ENCODE assay signal across 19 cellular contexts in the genomic region with DNA sequence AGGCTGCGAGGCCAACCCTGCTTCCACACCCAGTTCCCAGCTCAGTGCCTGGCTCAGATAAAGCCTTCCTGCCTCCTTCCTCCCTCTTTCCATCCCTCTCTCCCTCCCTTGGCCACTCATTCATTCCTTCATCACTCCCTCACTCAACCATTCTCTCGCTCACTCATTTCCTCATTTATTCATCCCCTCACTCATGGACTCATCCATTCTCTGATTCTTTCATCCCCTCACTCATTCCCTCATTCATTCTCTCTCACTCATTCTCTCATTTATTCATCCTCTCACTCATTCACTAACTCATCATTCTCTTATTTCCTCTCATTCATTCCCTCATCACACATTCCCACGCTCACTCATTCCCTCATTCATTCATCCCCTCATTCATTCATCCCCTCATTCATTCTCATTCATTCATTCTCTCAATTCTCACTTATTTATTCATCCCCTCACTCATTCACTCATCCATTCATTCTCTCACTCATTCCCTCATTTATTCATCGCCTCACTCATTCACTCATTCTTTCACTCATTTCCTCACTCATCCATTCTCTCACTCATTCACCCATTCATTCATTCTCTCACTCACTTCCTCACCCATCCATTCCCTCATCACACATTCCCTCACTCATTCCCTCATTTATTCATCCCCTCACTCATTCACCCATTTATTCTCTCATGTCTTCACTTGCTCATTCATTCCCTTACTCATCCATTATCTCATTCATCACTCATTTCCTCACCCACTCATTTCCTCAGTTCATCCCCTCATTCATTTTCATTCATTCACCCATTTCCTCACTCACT. TPM values are rescaled to one million over a fixed set of nuclear protein-coding genes. Genes with fewer than 3 reads are reported as not detected.
DNase-seq lines count a peak whose midpoint lies in the region; FAIRE-seq and TF ChIP-seq lines count a peak whose summit lies in the region.
"Had no signal": no experiment of that assay in that cellular context is flagged by ENCODE, and none has a peak within 500 bp of the region (broad histone marks: within the 10 kb centered on the region; RNA-seq: fewer than 3 reads in every experiment).

No MANE protein-coding gene starts in this region.

- H3K14ac ChIP-seq in neuronal stem cell (ENCODE audit: low read length): no peak overlapping the region

- no peak overlapping the region for H3K23ac ChIP-seq in neuronal stem cell (ENCODE audit: low read depth, low read length, poor library complexity)

- H3K9me3 ChIP-seq in astrocyte (ENCODE audit: insufficient read depth, low read depth, low read length) (no peaks in the 10 kb centered on the region), neuronal stem cell (replicated peaks in 1 of 2; ENCODE audit: control insufficient read depth in 2 of 2, insufficient read depth in 1 of 2, low read depth in 1 of 2, low read length in 2 of 2) (no peaks in the 10 kb centered on the region)
- H3K9me3 ChIP-seq: Caco-2, MG63 had no signal

- H3K36me3 ChIP-seq in astrocyte (ENCODE audit: insufficient read depth, low read length) (no peaks in the 10 kb centered on the region), neuronal stem cell (replicated peaks in 1 of 2; ENCODE audit: control insufficient read depth in 2 of 2, insufficient read depth in 2 of 2, low read length in 2 of 2) (no peaks in the 10 kb centered on the region)

- H3K9ac ChIP-seq in astrocyte (ENCODE audit: low read length) (no peak overlapping the region), neuronal stem cell (ENCODE audit: low read depth, low read length, poor library complexity) (no peak overlapping the region)

- H3K4ac ChIP-seq in neuronal stem cell (ENCODE audit: low read length): no peak overlapping the region

- H2BK15ac ChIP-seq in neuronal stem cell (ENCODE audit: low read length): peak overlapping the region; percentile 14

- H3K27ac ChIP-seq in astrocyte (ENCODE audit: low read depth, low read length) (no peak overlapping the region), neuronal stem cell (replicated peaks; ENCODE audit: low read length) (no peak overlapping the region)
- H3K27ac ChIP-seq: 22Rv1 had no signal

- H3K79me1 ChIP-seq in neuronal stem cell (ENCODE audit: low read depth, low read length): no peaks in the 10 kb centered on the region

- H3K4me3 ChIP-seq in astrocyte (ENCODE audit: insufficient read depth, low read depth, low read length) (no peak overlapping the region), neuronal stem cell (ENCODE audit: low read length in 2 of 2) (no peak overlapping the region)
- H3K4me3 ChIP-seq: MG63 had no signal

- no peaks in the 10 kb centered on the region for H3K79me2 ChIP-seq in astrocyte (ENCODE audit: insufficient read depth, low read length)

- no peak for TF ChIP-seq CTCF in astrocyte (IDR thresholded peaks at IDR 0.05; ENCODE audit: insufficient read depth, low read depth, low read length)

- H3K18ac ChIP-seq in neuronal stem cell (ENCODE audit: low read length): no peak overlapping the region

- no peak overlapping the region for H2BK12ac ChIP-seq in neuronal stem cell (ENCODE audit: low read length)

- DNase-seq in DMS53 (lab: John Stamatoyannopoulos, UW) (peak; percentile 49), DMS53 treated with DMSO at 0.1 percent for 48 hours (lab: John Stamatoyannopoulos, UW; ENCODE audit: unreplicated experiment) (no peak), HT-29 (ENCODE audit: low spot score) (peak; percentile 25), astrocyte (ENCODE audit: low read depth) (no peak), neuronal stem cell (ENCODE audit: low spot score) (no peak), KG1 (lab: John Stamatoyannopoulos, UW) (no peak), nucleus accumbens (lab: John Stamatoyannopoulos, UW) (no peak), HK-2 (ENCODE audit: unreplicated experiment) (no peak)
- DNase-seq: HFFc6, MG63, NCI-H1105, NCI-H1694 treated with DMSO at 0.1 percent for 48 hours, NCI-H2107, NCI-H2227 treated with DMSO at 0.1 percent for 48 hours, NCI-H524, PC-3 had no signal

- no peak overlapping the region for H3K4me2 ChIP-seq in astrocyte (ENCODE audit: low read length)
- H3K4me2 ChIP-seq in neuronal stem cell (ENCODE audit: insufficient read depth, low read length, poor library complexity, severe bottlenecking): no peak overlapping the region

- no peak overlapping the region for H4K91ac ChIP-seq in neuronal stem cell (ENCODE audit: low read depth, low read length, poor library complexity)

- H3K4me3 Mint-ChIP-seq in astrocyte (ENCODE audit: unreplicated experiment): no peak overlapping the region
- H3K4me3 Mint-ChIP-seq: CD14-positive monocyte, HFFc6 had no signal

- peak; percentile 29 for FAIRE-seq in astrocyte (lab: Jason Lieb, UNC)

- peaks cover 2% of the 10 kb centered on the region for H3K27me3 Mint-ChIP-seq in astrocyte (ENCODE audit: low read depth, unreplicated experiment)

- no peaks in the 10 kb centered on the region for H4K20me1 ChIP-seq in astrocyte (ENCODE audit: insufficient read depth, low read length)

- H3K4me1 Mint-ChIP-seq in astrocyte (ENCODE audit: low read depth, unreplicated experiment): peaks cover 19% of the 10 kb centered on the region

- no peak overlapping the region for H4K8ac ChIP-seq in neuronal stem cell (ENCODE audit: low read depth, low read length)

- no peaks in the 10 kb centered on the region for H3K9me3 Mint-ChIP-seq in astrocyte (ENCODE audit: unreplicated experiment)
- H3K9me3 Mint-ChIP-seq: CD14-positive monocyte, HFFc6 had no signal

- H3K4me1 ChIP-seq in astrocyte (ENCODE audit: insufficient read depth, low read length) (peaks cover 29% of the 10 kb centered on the region), neuronal stem cell (ENCODE audit: control insufficient read depth in 2 of 2, insufficient read depth in 1 of 2, low read depth in 1 of 2, low read length in 2 of 2) (peaks cover 4 to 30% of the 10 kb centered on the region in 2 donors)

- H3K27ac Mint-ChIP-seq in astrocyte (ENCODE audit: unreplicated experiment): no peak overlapping the region
- H3K27ac Mint-ChIP-seq: CD14-positive monocyte, HFFc6 had no signal

- WGBS in neuronal stem cell (ENCODE audit: extremely low coverage in 2 of 2, insufficient read length in 2 of 2, insufficient replicate concordance in 1 of 2), 2 donors: 100% methylated on average over 3 of the region's 4 CpGs

- H2BK120ac ChIP-seq in neuronal stem cell (ENCODE audit: low read depth, low read length): no peak overlapping the region

- H3K36me3 Mint-ChIP-seq in astrocyte (ENCODE audit: low read depth, unreplicated experiment): no peaks in the 10 kb centered on the region

- no peak overlapping the region for H2BK5ac ChIP-seq in neuronal stem cell (ENCODE audit: low read length)

- H3K27me3 ChIP-seq in astrocyte (ENCODE audit: insufficient read depth, low read length) (no peaks in the 10 kb centered on the region), neuronal stem cell (ENCODE audit: control insufficient read depth in 3 of 3, insufficient read depth in 3 of 3, low read depth in 1 of 3, low read length in 3 of 3) (peaks cover 0 to 8% (median 0%) of the 10 kb centered on the region in 3 experiments)
- H3K27me3 ChIP-seq: MG63 had no signal

- H2AK5ac ChIP-seq in neuronal stem cell (ENCODE audit: low read depth, low read length): no peak overlapping the region

- no peak overlapping the region for H2AFZ ChIP-seq in astrocyte (ENCODE audit: low read depth, low read length)
- H2AFZ ChIP-seq in neuronal stem cell (ENCODE audit: low read length): no peak overlapping the region

RNA-seq across cellular contexts. Expression of gene ABTB1, which starts 13.2 kb away (rescaled TPM):
- total RNA-seq in HT-29 (2014; rRNA removed; shearing (Covaris generic)): 5.5 and 10.1 TPM in 2 replicates
- total RNA-seq in astrocyte: 11.6 and 11.8 TPM in 2 replicates
- polyA plus RNA-seq in neuronal stem cell (2013, experiment 1 of 2): 5.8 TPM
- 6.1 TPM for polyA plus RNA-seq in neuronal stem cell (2013, experiment 2 of 2)

RNA-seq across cellular contexts. Expression of gene PODXL2, which starts 56.9 kb away (rescaled TPM):
- total RNA-seq in HT-29 (2014; rRNA removed; shearing (Covaris generic)): 41.7 and 42.0 TPM in 2 replicates
- total RNA-seq in astrocyte: 14.5 and 15.5 TPM in 2 replicates
- polyA plus RNA-seq in neuronal stem cell (2013, experiment 1 of 2): 26.3 TPM
- 24.4 TPM for polyA plus RNA-seq in neuronal stem cell (2013, experiment 2 of 2)

Comparison
In these comparisons a context has a peak if more than half of its experiments do, and no peak if none do; other contexts are left out.
1. DNase-seq: peak in DMS53 (single experiment) and HT-29 (single experiment); none in DMS53 treated with DMSO at 0.1 percent for 48 hours (single experiment), astrocyte (single experiment), neuronal stem cell (single experiment), KG1 (single experiment), nucleus accumbens (0 of 56) and HK-2 (single experiment).